1 cellular context compared by ENCODE assay signal in the genomic region with DNA sequence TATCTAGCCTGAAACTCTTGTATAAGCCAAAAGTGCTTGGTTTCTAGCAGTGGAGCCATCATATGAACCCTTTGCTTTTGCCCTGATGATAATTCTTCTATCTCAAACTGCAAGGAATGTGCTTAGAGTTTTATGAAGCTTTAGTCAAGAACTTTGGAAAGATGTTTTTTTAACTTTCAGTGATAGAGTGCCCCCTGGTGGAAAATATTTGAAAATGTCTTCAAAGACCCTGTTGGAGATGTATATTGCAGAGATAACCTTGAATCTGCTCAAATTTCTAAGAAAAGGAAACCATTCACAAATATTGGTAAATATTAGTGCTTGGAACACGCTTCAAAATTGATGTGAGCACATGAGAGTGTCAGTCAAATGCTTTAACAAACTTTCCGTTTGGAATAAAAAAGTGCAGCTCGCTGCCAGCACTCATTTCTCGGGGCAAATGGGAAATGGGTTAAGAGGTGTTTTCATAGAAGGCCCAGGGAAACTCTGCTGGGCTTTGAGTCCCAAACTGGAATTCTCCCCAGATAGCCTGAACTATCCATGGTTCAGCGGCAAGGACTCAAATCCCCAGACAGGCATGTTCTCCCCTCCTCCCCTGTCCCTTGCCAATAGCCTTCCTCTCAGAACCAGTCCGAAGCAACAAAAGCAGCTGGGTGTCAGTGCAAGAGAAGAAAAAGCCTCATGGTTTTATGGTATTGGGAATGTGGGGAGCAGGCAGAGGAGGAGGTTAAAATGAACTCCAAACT.
TF ChIP-seq lines count a peak whose summit lies in the region.

No MANE protein-coding gene starts in this region.

TF ChIP-seq in SK-N-SH treated with all-trans-retinoic acid at 6 μM for 48 hours, 23 proteins besides CTCF, POLR2A, EP300 and RAD21 (continued from another document):
- TF ChIP-seq OSR1 (CRISPR knock-in tag; IDR thresholded peaks at IDR 0.05) (no peak), SNAI2 (CRISPR knock-in tag; IDR thresholded peaks at IDR 0.05) (no peak), TOX (CRISPR knock-in tag; IDR thresholded peaks at IDR 0.05; ENCODE audit: borderline replicate concordance) (no peak), ESRRG (CRISPR knock-in tag; IDR thresholded peaks at IDR 0.05) (no peak), ZFP30 (CRISPR knock-in tag; IDR thresholded peaks at IDR 0.05) (no peak), ISL1 (CRISPR knock-in tag; IDR thresholded peaks at IDR 0.05) (no peak), ZNF8 (CRISPR knock-in tag; IDR thresholded peaks at IDR 0.05) (no peak), BACH2 (CRISPR knock-in tag; IDR thresholded peaks at IDR 0.05; ENCODE audit: borderline replicate concordance) (no peak), RARB (CRISPR knock-in tag; IDR thresholded peaks at IDR 0.05) (no peak)
- TF ChIP-seq, protein P1, sequence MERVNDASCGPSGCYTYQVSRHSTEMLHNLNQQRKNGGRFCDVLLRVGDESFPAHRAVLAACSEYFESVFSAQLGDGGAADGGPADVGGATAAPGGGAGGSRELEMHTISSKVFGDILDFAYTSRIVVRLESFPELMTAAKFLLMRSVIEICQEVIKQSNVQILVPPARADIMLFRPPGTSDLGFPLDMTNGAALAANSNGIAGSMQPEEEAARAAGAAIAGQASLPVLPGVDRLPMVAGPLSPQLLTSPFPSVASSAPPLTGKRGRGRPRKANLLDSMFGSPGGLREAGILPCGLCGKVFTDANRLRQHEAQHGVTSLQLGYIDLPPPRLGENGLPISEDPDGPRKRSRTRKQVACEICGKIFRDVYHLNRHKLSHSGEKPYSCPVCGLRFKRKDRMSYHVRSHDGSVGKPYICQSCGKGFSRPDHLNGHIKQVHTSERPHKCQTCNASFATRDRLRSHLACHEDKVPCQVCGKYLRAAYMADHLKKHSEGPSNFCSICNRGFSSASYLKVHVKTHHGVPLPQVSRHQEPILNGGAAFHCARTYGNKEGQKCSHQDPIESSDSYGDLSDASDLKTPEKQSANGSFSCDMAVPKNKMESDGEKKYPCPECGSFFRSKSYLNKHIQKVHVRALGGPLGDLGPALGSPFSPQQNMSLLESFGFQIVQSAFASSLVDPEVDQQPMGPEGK (CRISPR knock-in tag; IDR thresholded peaks at IDR 0.05; ENCODE audit: borderline replicate concordance), result no peak
